1 cellular context compared by ENCODE assay signal in genomic region chr1:1312450-1313314, GRCh38.
TF ChIP-seq lines count a peak whose summit lies in the region.

No MANE protein-coding gene starts in this region.

TF ChIP-seq in HEK293, 187 proteins besides CTCF, POLR2A, EP300 and RAD21 (continued from another document):
- TF ChIP-seq ZNF610 (tag by site-specific recombination; IDR thresholded peaks at IDR 0.05; ENCODE audit: borderline replicate concordance) (no peak), ZNF157 (tag by site-specific recombination; IDR thresholded peaks at IDR 0.05) (no peak), ZNF692 (tag by site-specific recombination; IDR thresholded peaks at IDR 0.05) (peak; percentile 81), ZBTB1 (tag by site-specific recombination; IDR thresholded peaks at IDR 0.05) (no peak), BCL11B (tag by site-specific recombination; IDR thresholded peaks at IDR 0.05; ENCODE audit: low read depth) (peak; percentile 61; the same call in 1 of the 2 replicates), ZNF280D (tag by site-specific recombination; IDR thresholded peaks at IDR 0.05) (no peak), MZF1 (tag by site-specific recombination; IDR thresholded peaks at IDR 0.05; ENCODE audit: borderline replicate concordance) (no peak), KLF1 (tag by site-specific recombination; IDR thresholded peaks at IDR 0.05) (no peak), REPIN1 (tag by site-specific recombination; IDR thresholded peaks at IDR 0.05; ENCODE audit: low read depth) (no peak), ZNF169 (tag by site-specific recombination; IDR thresholded peaks at IDR 0.05) (no peak), TRIM28 (IDR thresholded peaks at IDR 0.05; ENCODE audit: borderline replicate concordance, low read length) (no peak), ZNF426 (tag by site-specific recombination; IDR thresholded peaks at IDR 0.05) (no peak), ZNF544 (tag by site-specific recombination; IDR thresholded peaks at IDR 0.05) (no peak)
TF ChIP-seq in HEK293: peak in this region for 6.
